3 cellular contexts compared by ENCODE assay signal in the genomic region with DNA sequence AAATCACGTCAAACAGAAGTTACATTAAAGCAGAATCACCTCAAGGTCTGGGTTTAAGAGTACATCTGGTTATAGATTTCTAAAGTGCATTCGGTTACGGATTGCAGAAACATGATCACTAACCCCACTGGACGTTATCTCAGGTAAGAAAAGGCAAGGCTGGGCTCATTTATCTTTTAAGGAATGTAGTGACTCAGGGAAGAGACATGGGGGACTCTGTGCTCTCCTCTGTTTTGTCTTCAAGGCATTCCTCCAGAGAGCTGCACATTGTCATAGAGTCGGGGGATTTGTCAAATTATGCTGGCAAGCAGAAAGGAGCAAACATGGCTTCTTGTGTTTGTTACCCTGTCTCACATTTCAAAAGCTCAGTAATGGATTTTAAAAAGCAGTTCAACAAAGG.
TF ChIP-seq lines count a peak whose summit lies in the region.

No MANE protein-coding gene starts in this region.

TF ChIP-seq in SK-N-SH treated with all-trans-retinoic acid at 6 μM for 48 hours, 23 proteins besides CTCF, POLR2A, EP300 and RAD21:
- TF ChIP-seq, protein P1, sequence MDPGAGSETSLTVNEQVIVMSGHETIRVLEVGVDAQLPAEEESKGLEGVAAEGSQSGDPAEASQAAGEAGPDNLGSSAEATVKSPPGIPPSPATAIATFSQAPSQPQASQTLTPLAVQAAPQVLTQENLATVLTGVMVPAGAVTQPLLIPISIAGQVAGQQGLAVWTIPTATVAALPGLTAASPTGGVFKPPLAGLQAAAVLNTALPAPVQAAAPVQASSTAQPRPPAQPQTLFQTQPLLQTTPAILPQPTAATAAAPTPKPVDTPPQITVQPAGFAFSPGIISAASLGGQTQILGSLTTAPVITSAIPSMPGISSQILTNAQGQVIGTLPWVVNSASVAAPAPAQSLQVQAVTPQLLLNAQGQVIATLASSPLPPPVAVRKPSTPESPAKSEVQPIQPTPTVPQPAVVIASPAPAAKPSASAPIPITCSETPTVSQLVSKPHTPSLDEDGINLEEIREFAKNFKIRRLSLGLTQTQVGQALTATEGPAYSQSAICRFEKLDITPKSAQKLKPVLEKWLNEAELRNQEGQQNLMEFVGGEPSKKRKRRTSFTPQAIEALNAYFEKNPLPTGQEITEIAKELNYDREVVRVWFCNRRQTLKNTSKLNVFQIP (CRISPR knock-in tag; IDR thresholded peaks at IDR 0.05; ENCODE audit: borderline replicate concordance, low read depth): no peak
- no peak for TF ChIP-seq ESRRG (CRISPR knock-in tag; IDR thresholded peaks at IDR 0.05)
- TF ChIP-seq, protein P2, sequence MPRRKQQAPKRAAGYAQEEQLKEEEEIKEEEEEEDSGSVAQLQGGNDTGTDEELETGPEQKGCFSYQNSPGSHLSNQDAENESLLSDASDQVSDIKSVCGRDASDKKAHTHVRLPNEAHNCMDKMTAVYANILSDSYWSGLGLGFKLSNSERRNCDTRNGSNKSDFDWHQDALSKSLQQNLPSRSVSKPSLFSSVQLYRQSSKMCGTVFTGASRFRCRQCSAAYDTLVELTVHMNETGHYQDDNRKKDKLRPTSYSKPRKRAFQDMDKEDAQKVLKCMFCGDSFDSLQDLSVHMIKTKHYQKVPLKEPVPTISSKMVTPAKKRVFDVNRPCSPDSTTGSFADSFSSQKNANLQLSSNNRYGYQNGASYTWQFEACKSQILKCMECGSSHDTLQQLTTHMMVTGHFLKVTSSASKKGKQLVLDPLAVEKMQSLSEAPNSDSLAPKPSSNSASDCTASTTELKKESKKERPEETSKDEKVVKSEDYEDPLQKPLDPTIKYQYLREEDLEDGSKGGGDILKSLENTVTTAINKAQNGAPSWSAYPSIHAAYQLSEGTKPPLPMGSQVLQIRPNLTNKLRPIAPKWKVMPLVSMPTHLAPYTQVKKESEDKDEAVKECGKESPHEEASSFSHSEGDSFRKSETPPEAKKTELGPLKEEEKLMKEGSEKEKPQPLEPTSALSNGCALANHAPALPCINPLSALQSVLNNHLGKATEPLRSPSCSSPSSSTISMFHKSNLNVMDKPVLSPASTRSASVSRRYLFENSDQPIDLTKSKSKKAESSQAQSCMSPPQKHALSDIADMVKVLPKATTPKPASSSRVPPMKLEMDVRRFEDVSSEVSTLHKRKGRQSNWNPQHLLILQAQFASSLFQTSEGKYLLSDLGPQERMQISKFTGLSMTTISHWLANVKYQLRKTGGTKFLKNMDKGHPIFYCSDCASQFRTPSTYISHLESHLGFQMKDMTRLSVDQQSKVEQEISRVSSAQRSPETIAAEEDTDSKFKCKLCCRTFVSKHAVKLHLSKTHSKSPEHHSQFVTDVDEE (CRISPR knock-in tag; IDR thresholded peaks at IDR 0.05): no peak
- no peak for TF ChIP-seq PPARA (CRISPR knock-in tag; IDR thresholded peaks at IDR 0.05; ENCODE audit: borderline replicate concordance)
- TF ChIP-seq CSDC2 (CRISPR knock-in tag; IDR thresholded peaks at IDR 0.05): no peak
- TF ChIP-seq ZNF8 (CRISPR knock-in tag; IDR thresholded peaks at IDR 0.05): no peak
- no peak for TF ChIP-seq ZC3H10 (CRISPR knock-in tag; IDR thresholded peaks at IDR 0.05)

TF ChIP-seq in SK-N-SH, 30 proteins besides CTCF, POLR2A, EP300 and RAD21:
- TF ChIP-seq FOXJ3 (CRISPR knock-in tag; IDR thresholded peaks at IDR 0.05) (no peak), MXI1 (IDR thresholded peaks at IDR 0.05; ENCODE audit: low read depth, low read length) (no peak), CHD2 (IDR thresholded peaks at IDR 0.05; ENCODE audit: low read length, partially characterized antibody) (no peak)

TF ChIP-seq in K562, 482 proteins besides CTCF, POLR2A, EP300 and RAD21:
- TF ChIP-seq FOXA3 (CRISPR knock-in tag; conservative IDR thresholded peaks at IDR 0.05 in 1 of 2, IDR thresholded peaks at IDR 0.05 in 1 of 2): no peak
- no peak for TF ChIP-seq PTRF (tag; IDR thresholded peaks at IDR 0.05)
- no peak for TF ChIP-seq U2AF1 (optimal IDR thresholded peaks at IDR 0.05; ENCODE audit: low read depth, low read length)
- TF ChIP-seq GTF2B (IDR thresholded peaks at IDR 0.05; ENCODE audit: extremely low read depth, insufficient read length): no peak
- TF ChIP-seq ZNF696 (CRISPR knock-in tag; conservative IDR thresholded peaks at IDR 0.05): no peak
- TF ChIP-seq, protein P3, sequence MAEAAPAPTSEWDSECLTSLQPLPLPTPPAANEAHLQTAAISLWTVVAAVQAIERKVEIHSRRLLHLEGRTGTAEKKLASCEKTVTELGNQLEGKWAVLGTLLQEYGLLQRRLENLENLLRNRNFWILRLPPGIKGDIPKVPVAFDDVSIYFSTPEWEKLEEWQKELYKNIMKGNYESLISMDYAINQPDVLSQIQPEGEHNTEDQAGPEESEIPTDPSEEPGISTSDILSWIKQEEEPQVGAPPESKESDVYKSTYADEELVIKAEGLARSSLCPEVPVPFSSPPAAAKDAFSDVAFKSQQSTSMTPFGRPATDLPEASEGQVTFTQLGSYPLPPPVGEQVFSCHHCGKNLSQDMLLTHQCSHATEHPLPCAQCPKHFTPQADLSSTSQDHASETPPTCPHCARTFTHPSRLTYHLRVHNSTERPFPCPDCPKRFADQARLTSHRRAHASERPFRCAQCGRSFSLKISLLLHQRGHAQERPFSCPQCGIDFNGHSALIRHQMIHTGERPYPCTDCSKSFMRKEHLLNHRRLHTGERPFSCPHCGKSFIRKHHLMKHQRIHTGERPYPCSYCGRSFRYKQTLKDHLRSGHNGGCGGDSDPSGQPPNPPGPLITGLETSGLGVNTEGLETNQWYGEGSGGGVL (CRISPR knock-in tag; IDR thresholded peaks at IDR 0.05): no peak
- no peak for TF ChIP-seq CEBPZ (IDR thresholded peaks at IDR 0.05; ENCODE audit: borderline replicate concordance, low read depth, low read length)
- no peak for TF ChIP-seq POU5F1 (IDR thresholded peaks at IDR 0.05; ENCODE audit: borderline replicate concordance, low read depth, low read length, partially characterized antibody)
- no peak for TF ChIP-seq CBX2 (IDR thresholded peaks at IDR 0.05; ENCODE audit: insufficient read depth, low read length, poor library complexity, severe bottlenecking)
- TF ChIP-seq ZSCAN32 (CRISPR knock-in tag; IDR thresholded peaks at IDR 0.05): no peak
- TF ChIP-seq, protein P4, sequence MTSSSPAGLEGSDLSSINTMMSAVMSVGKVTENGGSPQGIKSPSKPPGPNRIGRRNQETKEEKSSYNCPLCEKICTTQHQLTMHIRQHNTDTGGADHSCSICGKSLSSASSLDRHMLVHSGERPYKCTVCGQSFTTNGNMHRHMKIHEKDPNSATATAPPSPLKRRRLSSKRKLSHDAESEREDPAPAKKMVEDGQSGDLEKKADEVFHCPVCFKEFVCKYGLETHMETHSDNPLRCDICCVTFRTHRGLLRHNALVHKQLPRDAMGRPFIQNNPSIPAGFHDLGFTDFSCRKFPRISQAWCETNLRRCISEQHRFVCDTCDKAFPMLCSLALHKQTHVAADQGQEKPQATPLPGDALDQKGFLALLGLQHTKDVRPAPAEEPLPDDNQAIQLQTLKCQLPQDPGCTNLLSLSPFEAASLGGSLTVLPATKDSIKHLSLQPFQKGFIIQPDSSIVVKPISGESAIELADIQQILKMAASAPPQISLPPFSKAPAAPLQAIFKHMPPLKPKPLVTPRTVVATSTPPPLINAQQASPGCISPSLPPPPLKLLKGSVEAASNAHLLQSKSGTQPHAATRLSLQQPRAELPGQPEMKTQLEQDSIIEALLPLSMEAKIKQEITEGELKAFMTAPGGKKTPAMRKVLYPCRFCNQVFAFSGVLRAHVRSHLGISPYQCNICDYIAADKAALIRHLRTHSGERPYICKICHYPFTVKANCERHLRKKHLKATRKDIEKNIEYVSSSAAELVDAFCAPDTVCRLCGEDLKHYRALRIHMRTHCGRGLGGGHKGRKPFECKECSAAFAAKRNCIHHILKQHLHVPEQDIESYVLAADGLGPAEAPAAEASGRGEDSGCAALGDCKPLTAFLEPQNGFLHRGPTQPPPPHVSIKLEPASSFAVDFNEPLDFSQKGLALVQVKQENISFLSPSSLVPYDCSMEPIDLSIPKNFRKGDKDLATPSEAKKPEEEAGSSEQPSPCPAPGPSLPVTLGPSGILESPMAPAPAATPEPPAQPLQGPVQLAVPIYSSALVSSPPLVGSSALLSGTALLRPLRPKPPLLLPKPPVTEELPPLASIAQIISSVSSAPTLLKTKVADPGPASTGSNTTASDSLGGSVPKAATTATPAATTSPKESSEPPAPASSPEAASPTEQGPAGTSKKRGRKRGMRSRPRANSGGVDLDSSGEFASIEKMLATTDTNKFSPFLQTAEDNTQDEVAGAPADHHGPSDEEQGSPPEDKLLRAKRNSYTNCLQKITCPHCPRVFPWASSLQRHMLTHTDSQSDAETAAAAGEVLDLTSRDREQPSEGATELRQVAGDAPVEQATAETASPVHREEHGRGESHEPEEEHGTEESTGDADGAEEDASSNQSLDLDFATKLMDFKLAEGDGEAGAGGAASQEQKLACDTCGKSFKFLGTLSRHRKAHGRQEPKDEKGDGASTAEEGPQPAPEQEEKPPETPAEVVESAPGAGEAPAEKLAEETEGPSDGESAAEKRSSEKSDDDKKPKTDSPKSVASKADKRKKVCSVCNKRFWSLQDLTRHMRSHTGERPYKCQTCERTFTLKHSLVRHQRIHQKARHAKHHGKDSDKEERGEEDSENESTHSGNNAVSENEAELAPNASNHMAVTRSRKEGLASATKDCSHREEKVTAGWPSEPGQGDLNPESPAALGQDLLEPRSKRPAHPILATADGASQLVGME (CRISPR knock-in tag; IDR thresholded peaks at IDR 0.05): no peak
- no peak for TF ChIP-seq SNIP1 (IDR thresholded peaks at IDR 0.05; ENCODE audit: low read depth)
- TF ChIP-seq ZNF444 (CRISPR knock-in tag; IDR thresholded peaks at IDR 0.05): no peak
- TF ChIP-seq MECOM (CRISPR knock-in tag; IDR thresholded peaks at IDR 0.05): no peak
